In the genomic region with DNA sequence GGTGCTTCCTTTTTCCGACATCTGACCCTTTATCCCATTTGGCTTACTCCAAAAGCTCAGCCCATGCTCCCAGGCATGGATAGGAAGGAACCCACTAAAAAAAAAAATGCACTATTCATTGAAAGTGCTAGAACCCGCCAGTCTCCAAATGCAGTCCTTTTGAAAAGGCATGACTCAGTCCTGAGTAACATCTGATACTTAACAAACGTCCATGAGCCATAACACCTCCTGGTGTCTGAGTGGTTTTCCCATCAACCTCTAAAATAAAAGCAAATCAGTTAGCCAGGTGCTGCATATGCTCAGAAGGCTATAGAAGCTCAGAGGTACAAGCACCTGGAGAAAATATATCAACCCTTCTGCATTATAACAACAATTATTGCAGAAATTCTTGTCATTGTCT, we compare ENCODE assay signal across 18 cellular contexts. TPM values are rescaled to one million over a fixed set of nuclear protein-coding genes. Genes with fewer than 3 reads are reported as not detected.
DNase-seq lines count a peak whose midpoint lies in the region; ATAC-seq and TF ChIP-seq lines count a peak whose summit lies in the region.
"Had no signal": no experiment of that assay in that cellular context is flagged by ENCODE, and none has a peak within 500 bp of the region (broad histone marks: within the 10 kb centered on the region; RNA-seq: fewer than 3 reads in every experiment).

No MANE protein-coding gene starts in this region.

- H3K4me1 Mint-ChIP-seq in activated naive CD8-positive, alpha-beta T cell treated with anti-CD3 and anti-CD28 coated beads, Interleukin-2, amount 50 U/mL, for 24 hours: no peaks in the 10 kb centered on the region
- H3K4me1 Mint-ChIP-seq in activated naive CD8-positive, alpha-beta T cell treated with anti-CD3 and anti-CD28 coated beads for 36 hours: no peaks in the 10 kb centered on the region
- no peaks in the 10 kb centered on the region for H3K4me1 Mint-ChIP-seq in GM23338

- peaks cover 18% of the 10 kb centered on the region for H3K27me3 Mint-ChIP-seq in activated naive CD8-positive, alpha-beta T cell treated with anti-CD3 and anti-CD28 coated beads, Interleukin-2, amount 50 U/mL, for 24 hours
- peaks cover 17% of the 10 kb centered on the region for H3K27me3 Mint-ChIP-seq in activated naive CD8-positive, alpha-beta T cell treated with anti-CD3 and anti-CD28 coated beads for 36 hours
- H3K27me3 Mint-ChIP-seq in GM23338 (ENCODE audit: insufficient read depth, low read depth, poor library complexity): peaks cover 5% of the 10 kb centered on the region

- H3K27me3 ChIP-seq in GM23338 (ENCODE audit: insufficient read depth) (no peaks in the 10 kb centered on the region), esophagus squamous epithelium (no peaks in the 10 kb centered on the region)
- H3K27me3 ChIP-seq: pancreas, uterus had no signal

- H3K9me3 Mint-ChIP-seq in activated naive CD8-positive, alpha-beta T cell treated with anti-CD3 and anti-CD28 coated beads, Interleukin-2, amount 50 U/mL, for 24 hours: no peaks in the 10 kb centered on the region
- peaks cover 4% of the 10 kb centered on the region for H3K9me3 Mint-ChIP-seq in activated naive CD8-positive, alpha-beta T cell treated with anti-CD3 and anti-CD28 coated beads for 36 hours
- peaks cover 15% of the 10 kb centered on the region; the same call in 2 of the 3 replicates for H3K9me3 Mint-ChIP-seq in GM23338
- H3K9me3 Mint-ChIP-seq: effector memory CD8-positive, alpha-beta T cell had no signal

- no peak for TF ChIP-seq POLR2A in esophagus squamous epithelium (IDR thresholded peaks at IDR 0.05)

- no peaks in the 10 kb centered on the region for H3K9me2 ChIP-seq in GM23338 (ENCODE audit: insufficient read depth)

- H3K36me3 Mint-ChIP-seq in activated naive CD8-positive, alpha-beta T cell treated with anti-CD3 and anti-CD28 coated beads, Interleukin-2, amount 50 U/mL, for 24 hours (ENCODE audit: low read depth): peaks cover 2% of the 10 kb centered on the region
- no peaks in the 10 kb centered on the region for H3K36me3 Mint-ChIP-seq in activated naive CD8-positive, alpha-beta T cell treated with anti-CD3 and anti-CD28 coated beads for 36 hours
- H3K36me3 Mint-ChIP-seq in GM23338 (ENCODE audit: low read depth): no peaks in the 10 kb centered on the region

- no peaks in the 10 kb centered on the region for H3K79me2 ChIP-seq in GM23338 (replicated peaks; ENCODE audit: insufficient read depth)

- H3K4me1 ChIP-seq in GM23338 (ENCODE audit: insufficient read depth) (no peaks in the 10 kb centered on the region), esophagus squamous epithelium (peaks cover 0 to 15% (median 10%) of the 10 kb centered on the region in 3 donors)
- H3K4me1 ChIP-seq: pancreas had no signal

- H3K27ac ChIP-seq in GM23338 (ENCODE audit: low read depth): no peak overlapping the region
- H3K27ac ChIP-seq in esophagus squamous epithelium: no peak overlapping the region
- H3K27ac ChIP-seq: pancreas, SK-N-MC, WERI-Rb-1 had no signal

- no peaks in the 10 kb centered on the region for H3F3A ChIP-seq in GM23338 (replicated peaks; ENCODE audit: low read depth)

- H3K4me3 Mint-ChIP-seq in activated naive CD8-positive, alpha-beta T cell treated with anti-CD3 and anti-CD28 coated beads, Interleukin-2, amount 50 U/mL, for 24 hours: no peak overlapping the region
- no peak overlapping the region for H3K4me3 Mint-ChIP-seq in activated naive CD8-positive, alpha-beta T cell treated with anti-CD3 and anti-CD28 coated beads for 36 hours
- H3K4me3 Mint-ChIP-seq in GM23338: no peak overlapping the region
- H3K4me3 Mint-ChIP-seq: effector memory CD8-positive, alpha-beta T cell; mesothelial cell of epicardium had no signal

- no peak for TF ChIP-seq CTCF in fibroblast of mammary gland (conservative IDR thresholded peaks at IDR 0.05; ENCODE audit: control insufficient read depth, insufficient read depth, low read depth, low read length)
- TF ChIP-seq CTCF in GM23338 (conservative IDR thresholded peaks at IDR 0.05; ENCODE audit: low read depth in 2 of 2): no peak
- no peak for TF ChIP-seq CTCF in esophagus squamous epithelium (IDR thresholded peaks at IDR 0.05)

- intact Hi-C loops in esophagus squamous epithelium (cut with DNase I): no loop called here

- WGBS in esophagus squamous epithelium, 2 donors: 25 to 27% methylated on average over 3 of the region's 3 CpGs

- no peak overlapping the region for H2AFZ ChIP-seq in GM23338

- no peaks in the 10 kb centered on the region for H3K36me3 ChIP-seq in GM23338 (ENCODE audit: insufficient read depth)
- H3K36me3 ChIP-seq in esophagus squamous epithelium: no peaks in the 10 kb centered on the region
- H3K36me3 ChIP-seq: pancreas, uterus, WERI-Rb-1 had no signal

- ATAC-seq in activated naive CD8-positive, alpha-beta T cell treated with anti-CD3 and anti-CD28 coated beads, Interleukin-2, amount 50 U/mL, for 24 hours: peak; percentile 59
- no peak for ATAC-seq in GM23338
- ATAC-seq: effector memory CD8-positive, alpha-beta T cell had no signal

- H3K27ac Mint-ChIP-seq in activated naive CD8-positive, alpha-beta T cell treated with anti-CD3 and anti-CD28 coated beads, Interleukin-2, amount 50 U/mL, for 24 hours: no peak overlapping the region
- H3K27ac Mint-ChIP-seq in activated naive CD8-positive, alpha-beta T cell treated with anti-CD3 and anti-CD28 coated beads for 36 hours: no peak overlapping the region
- H3K27ac Mint-ChIP-seq in GM23338: no peak overlapping the region
- H3K27ac Mint-ChIP-seq: effector memory CD8-positive, alpha-beta T cell; mesothelial cell of epicardium had no signal

- H3K4me2 ChIP-seq in GM23338: no peak overlapping the region

- H4K20me1 ChIP-seq in GM23338 (replicated peaks; ENCODE audit: insufficient read depth): no peaks in the 10 kb centered on the region

- no peak for DNase-seq in activated naive CD8-positive, alpha-beta T cell treated with anti-CD3 and anti-CD28 coated beads, Interleukin-2, amount 50 U/mL, for 24 hours
- no peak for DNase-seq in activated naive CD8-positive, alpha-beta T cell treated with anti-CD3 and anti-CD28 coated beads for 36 hours
- peak; percentile 62 for DNase-seq in RPMI7951 (ENCODE audit: low read depth)
- DNase-seq in fibroblast of mammary gland (ENCODE audit: low read depth): peak; percentile 78
- DNase-seq in NCI-H526 (lab: John Stamatoyannopoulos, UW): no peak
- DNase-seq in GM23338 (ENCODE audit: low spot score): no peak
- no peak for DNase-seq in esophagus squamous epithelium (lab: John Stamatoyannopoulos, UW)
- DNase-seq in putamen (ENCODE audit: low spot score): no peak
- DNase-seq: anterior cingulate cortex; DMS 273 treated with DMSO at 0.1 percent for 48 hours; effector memory CD8-positive, alpha-beta T cell; NCI-H1048; NCI-H82; uterus; WERI-Rb-1 had no signal

- no peak overlapping the region for H3K4me3 ChIP-seq in fibroblast of mammary gland (ENCODE audit: control insufficient read depth, low read depth, low read length)
- H3K4me3 ChIP-seq in GM23338: no peak overlapping the region
- H3K4me3 ChIP-seq in esophagus squamous epithelium: no peak overlapping the region
- H3K4me3 ChIP-seq: pancreas, SK-N-MC, uterus had no signal

- no peaks in the 10 kb centered on the region for H3K9me3 ChIP-seq in esophagus squamous epithelium
- H3K9me3 ChIP-seq: pancreas, uterus had no signal

TF ChIP-seq in GM23338, 12 proteins besides CTCF, POLR2A, EP300 and RAD21 (continues in another document):
- TF ChIP-seq NANOG (IDR thresholded peaks at IDR 0.05; ENCODE audit: borderline replicate concordance): no peak
- TF ChIP-seq CREB1 (CRISPR knock-in tag; IDR thresholded peaks at IDR 0.05; ENCODE audit: low read depth): no peak
- TF ChIP-seq STAT1 (IDR thresholded peaks at IDR 0.05; ENCODE audit: unreplicated experiment): no peak

RNA-seq across cellular contexts. Expression of a gene that starts 45.0 kb away (rescaled TPM):
- total RNA-seq in activated naive CD8-positive, alpha-beta T cell treated with anti-CD3 and anti-CD28 coated beads for 36 hours: 10 to 100 TPM; 28.6 to 34.8 TPM
- total RNA-seq in RPMI7951 (2014; rRNA removed; shearing (Covaris generic)): 12.7 and 13.5 TPM in 2 replicates
- total RNA-seq in GM23338 (2014; rRNA removed; shearing (Covaris generic)): 31.3 and 46.4 TPM in 2 replicates
- 47.2 and 59.4 TPM in 2 replicates for polyA plus RNA-seq in GM23338 (2016; fragmentation: Nextera tagmentation; extraction: Ambion mirVana)
- 10 to 100 TPM; 23.7 to 36.6 (median 31.4) TPM for total RNA-seq in esophagus squamous epithelium

Comparison
In these comparisons a context has a peak if more than half of its experiments do, and no peak if none do; other contexts are left out.
1. DNase-seq: peak in RPMI7951 (single experiment) and fibroblast of mammary gland (single experiment); none in activated naive CD8-positive, alpha-beta T cell treated with anti-CD3 and anti-CD28 coated beads, Interleukin-2, amount 50 U/mL, for 24 hours (single experiment), activated naive CD8-positive, alpha-beta T cell treated with anti-CD3 and anti-CD28 coated beads for 36 hours (single experiment), NCI-H526 (0 of 2), GM23338 (single experiment), esophagus squamous epithelium (single experiment) and putamen (single experiment).